In the genomic region with DNA sequence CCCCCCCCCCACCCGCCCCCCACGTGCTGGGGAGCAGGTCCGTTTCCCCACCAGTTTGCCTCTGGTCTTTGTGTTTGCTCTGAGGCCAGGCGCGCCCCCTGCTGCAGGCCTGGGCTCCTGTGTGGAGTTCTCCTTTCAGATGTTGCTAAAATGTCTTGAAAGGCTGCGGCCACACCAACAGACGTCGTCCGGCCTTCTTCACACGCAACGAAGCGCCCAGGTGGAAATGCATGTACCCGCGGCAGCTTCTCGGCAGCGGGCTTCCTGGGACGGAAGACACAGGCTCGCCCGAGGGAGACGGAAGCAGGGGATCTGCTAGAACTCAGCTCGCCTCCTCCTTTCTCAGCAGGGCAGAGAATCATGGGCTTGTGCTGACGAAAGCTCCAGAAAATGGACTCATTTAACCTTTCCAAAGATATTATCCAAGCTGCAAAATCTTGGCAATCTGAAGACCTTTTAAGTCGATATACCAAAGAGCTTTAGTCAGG, we compare ENCODE assay signal across 7 cellular contexts.
A peak's percentile ranks its signal among the peaks of the same experiment; 100 is the strongest.
DNase-seq lines count a peak whose midpoint lies in the region; ATAC-seq, FAIRE-seq and TF ChIP-seq lines count a peak whose summit lies in the region.

No MANE protein-coding gene starts in this region.

- H3K79me2 ChIP-seq in neural progenitor cell (ENCODE audit: low read depth): no peaks in the 10 kb centered on the region

- H3K9ac ChIP-seq in neural progenitor cell: no peak overlapping the region

- no peak for FAIRE-seq in HTR-8/SVneo (lab: Jason Lieb, UNC)

- ATAC-seq in GM18517 (IDR thresholded peaks at IDR 0.05; ENCODE audit: unreplicated experiment) (peak; percentile 70), HG02885 (IDR thresholded peaks at IDR 0.05; ENCODE audit: poor library complexity, unreplicated experiment) (peak; percentile 59)

- H3K27me3 ChIP-seq in neural progenitor cell: no peaks in the 10 kb centered on the region

- peak overlapping the region; percentile 64 for H3K4me3 Mint-ChIP-seq in activated naive CD4-positive, alpha-beta T cell treated with anti-CD3 and anti-CD28 coated beads, Interleukin-2, amount 50 U/mL, for 24 hours
- peak overlapping the region; percentile 82 for H3K4me3 Mint-ChIP-seq in neural progenitor cell

- TF ChIP-seq CTCF in neural progenitor cell (IDR thresholded peaks at IDR 0.05): peak; percentile 60

- H3K36me3 Mint-ChIP-seq in activated naive CD4-positive, alpha-beta T cell treated with anti-CD3 and anti-CD28 coated beads, Interleukin-2, amount 50 U/mL, for 24 hours: no peaks in the 10 kb centered on the region
- H3K36me3 Mint-ChIP-seq in neural progenitor cell: no peaks in the 10 kb centered on the region

- no peaks in the 10 kb centered on the region for H3K36me3 ChIP-seq in neural progenitor cell

- H3K9me3 ChIP-seq in neural progenitor cell (ENCODE audit: low read depth): no peaks in the 10 kb centered on the region

- H3F3A ChIP-seq in neural progenitor cell (ENCODE audit: low read depth): peaks cover 38% of the 10 kb centered on the region

- peak; percentile 78 for DNase-seq in NCI-H2227 (lab: John Stamatoyannopoulos, UW; ENCODE audit: unreplicated experiment)
- DNase-seq in globus pallidus (ENCODE audit: low spot score): peak; percentile 55
- peak; percentile 87 for DNase-seq in neural progenitor cell (ENCODE audit: low spot score)
- DNase-seq in HTR-8/SVneo (ENCODE audit: insufficient read length, low spot score): no peak

- H3K4me1 Mint-ChIP-seq in activated naive CD4-positive, alpha-beta T cell treated with anti-CD3 and anti-CD28 coated beads, Interleukin-2, amount 50 U/mL, for 24 hours: peaks cover 12% of the 10 kb centered on the region
- peaks cover 54% of the 10 kb centered on the region for H3K4me1 Mint-ChIP-seq in neural progenitor cell

- H3K9me3 Mint-ChIP-seq in activated naive CD4-positive, alpha-beta T cell treated with anti-CD3 and anti-CD28 coated beads, Interleukin-2, amount 50 U/mL, for 24 hours: no peaks in the 10 kb centered on the region
- no peaks in the 10 kb centered on the region for H3K9me3 Mint-ChIP-seq in neural progenitor cell

- H4K20me1 ChIP-seq in neural progenitor cell (ENCODE audit: low read depth): no peaks in the 10 kb centered on the region

- H3K27ac ChIP-seq in neural progenitor cell: no peak overlapping the region

- peak overlapping the region; percentile 32 for H3K4me3 ChIP-seq in neural progenitor cell

- peak overlapping the region; percentile 78 for H3K4me2 ChIP-seq in neural progenitor cell

- H3K27ac Mint-ChIP-seq in activated naive CD4-positive, alpha-beta T cell treated with anti-CD3 and anti-CD28 coated beads, Interleukin-2, amount 50 U/mL, for 24 hours: no peak overlapping the region
- peak overlapping the region; percentile 83 for H3K27ac Mint-ChIP-seq in neural progenitor cell

- H2AFZ ChIP-seq in neural progenitor cell (replicated peaks): peak overlapping the region; percentile 88

- peaks cover 58% of the 10 kb centered on the region for H3K4me1 ChIP-seq in neural progenitor cell

- peaks cover 8% of the 10 kb centered on the region for H3K27me3 Mint-ChIP-seq in activated naive CD4-positive, alpha-beta T cell treated with anti-CD3 and anti-CD28 coated beads, Interleukin-2, amount 50 U/mL, for 24 hours
- H3K27me3 Mint-ChIP-seq in neural progenitor cell (ENCODE audit: insufficient read depth, low read depth): peaks cover 10% of the 10 kb centered on the region
